15 cellular contexts compared by ENCODE assay signal in the genomic region with DNA sequence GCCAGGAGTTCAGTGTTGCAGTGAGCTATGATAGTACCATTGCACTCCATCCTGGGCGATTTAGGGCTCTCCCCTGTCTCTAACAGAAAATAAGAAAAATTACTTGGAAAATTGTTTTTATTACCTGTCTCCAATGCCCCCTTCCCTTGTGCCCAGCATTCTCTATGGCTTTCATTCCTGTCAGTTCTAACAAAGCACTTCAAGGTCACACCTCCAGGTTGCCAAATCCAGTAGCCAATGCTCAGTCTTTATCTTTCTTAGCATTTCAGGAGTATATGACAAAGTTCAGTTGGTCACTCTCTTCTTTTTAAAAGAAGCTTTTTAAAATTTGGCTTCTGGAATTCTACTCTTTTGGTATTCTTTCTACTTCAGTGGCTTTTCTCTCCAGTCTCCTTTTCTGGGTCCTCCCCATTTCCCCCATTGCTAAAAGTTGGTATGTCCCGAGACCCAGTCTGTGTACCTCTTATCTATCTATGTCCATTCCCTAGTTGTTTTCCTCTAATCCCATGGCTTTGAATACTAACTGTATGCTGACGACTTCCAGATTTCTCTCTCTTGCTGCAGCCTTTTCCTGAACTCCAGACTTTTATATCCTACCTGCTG.
"Had no signal": no experiment of that assay in that cellular context is flagged by ENCODE, and none has a peak within 500 bp of the region (broad histone marks: within the 10 kb centered on the region; RNA-seq: fewer than 3 reads in every experiment).

No MANE protein-coding gene starts in this region.

- H3K27ac ChIP-seq: body of pancreas, thyroid gland, vagina had no signal

- H3K36me3 ChIP-seq: thyroid gland, vagina had no signal

- H3K9me3 ChIP-seq: body of pancreas, thyroid gland, vagina had no signal

- H3K27me3 ChIP-seq: body of pancreas, thyroid gland, vagina had no signal

- ATAC-seq: activated CD8-positive, alpha-beta memory T cell treated with anti-CD3 and anti-CD28 coated beads, Interleukin-2, amount 10 ng/mL, durations not matched to agents 7 days and 5 days; body of pancreas; natural killer cell; stimulated activated naive CD8-positive, alpha-beta T cell treated with anti-CD3 and anti-CD28 coated beads, Interleukin-15, amount 100 ng/mL, for 72 hours; T-helper 17 cell had no signal

- DNase-seq: activated CD4-positive, alpha-beta T cell treated with anti-CD3 and anti-CD28 coated beads, Interleukin-2, amount 50 U/mL, for 48 hours; activated CD4-positive, CD25-positive, alpha-beta regulatory T cell treated with anti-CD3 and anti-CD28 coated beads, Interleukin-2, amount 50 U/mL, for 72 hours; activated CD8-positive, alpha-beta memory T cell treated with anti-CD3 and anti-CD28 coated beads, Interleukin-2, amount 10 ng/mL, durations not matched to agents 7 days and 5 days; activated effector memory CD4-positive, alpha-beta T cell treated with Interleukin-2 at 50 U/mL for 16 hours; activated T-cell treated with anti-CD3 and anti-CD28 coated beads, Interleukin-2, amount 50 U/mL, for 24 hours; effector memory CD4-positive, alpha-beta T cell; left cardiac atrium; natural killer cell; stimulated activated CD4-positive, alpha-beta T cell treated with anti-CD3 and anti-CD28 coated beads, Interleukin-2, amount 100 ng/mL, for 48 hours; stimulated activated naive CD8-positive, alpha-beta T cell treated with anti-CD3 and anti-CD28 coated beads, Interleukin-15, amount 100 ng/mL, for 72 hours; T-helper 17 cell; thyroid gland had no signal

- H3K4me3 ChIP-seq: body of pancreas, lung, thyroid gland, vagina had no signal
